ENCODE assay signal across 8 cellular contexts in genomic region chr12:51025748-51026654, GRCh38. TPM values are rescaled to one million over a fixed set of nuclear protein-coding genes. Genes with fewer than 3 reads are reported as not detected.
A peak's percentile ranks its signal among the peaks of the same experiment; 100 is the strongest.
DNase-seq lines count a peak whose midpoint lies in the region; ATAC-seq, FAIRE-seq and TF ChIP-seq lines count a peak whose summit lies in the region.

TSS of gene SLC11A2 (minus strand) at chr12:51026384. CDS start at chr12:51010728, 15,656 bp downstream.

- H3K9me3 Mint-ChIP-seq in activated T-helper 2 cell treated with anti-CD3 and anti-CD28 coated beads, Interferon-gamma antibody, Interleukin-2, Interleukin-4, amounts not matched to agents 10 μg/mL and 5 μg/mL and 100 μg/mL, durations not matched to agents 14 hours and 24 hours and 36 hours: no peaks in the 10 kb centered on the region
- no peaks in the 10 kb centered on the region for H3K9me3 Mint-ChIP-seq in natural killer cell

- peaks cover 15% of the 10 kb centered on the region for H4K20me1 ChIP-seq in Loucy (ENCODE audit: insufficient read depth, low read length, poor library complexity, severe bottlenecking)

- peaks cover 46% of the 10 kb centered on the region for H3K4me1 ChIP-seq in Loucy (ENCODE audit: insufficient read depth, low read length, poor library complexity, severe bottlenecking)
- peaks cover 13% of the 10 kb centered on the region for H3K4me1 ChIP-seq in RWPE2 (ENCODE audit: insufficient read depth, poor library complexity, severe bottlenecking)

- H3K4me3 ChIP-seq in Loucy (ENCODE audit: low read length, poor library complexity, severe bottlenecking) (peak within 1 kb of the TSS; percentile 93), RWPE2 (ENCODE audit: severe bottlenecking) (peak within 1 kb of the TSS; percentile 80)

- ATAC-seq in RWPE2 (ENCODE audit: low read depth) (peak; percentile 85), natural killer cell (peak; percentile 94 to 98 (median 95))

- TF ChIP-seq POLR2A in H54 (IDR thresholded peaks at IDR 0.05; ENCODE audit: low read depth, low read length): peak; percentile 59

- H3K27me3 ChIP-seq in Loucy (ENCODE audit: insufficient read depth, low read length, poor library complexity, severe bottlenecking): no peaks in the 10 kb centered on the region
- H3K27me3 ChIP-seq in RWPE2 (ENCODE audit: insufficient read depth, poor library complexity, severe bottlenecking): no peaks in the 10 kb centered on the region

- peak within 1 kb of the TSS; percentile 89 for H2AFZ ChIP-seq in Loucy (ENCODE audit: low read length)

- TF ChIP-seq CTCF in Loucy (conservative IDR thresholded peaks at IDR 0.05; ENCODE audit: low read length) (no peak), RWPE2 (IDR thresholded peaks at IDR 0.05; ENCODE audit: poor library complexity, severe bottlenecking) (no peak), natural killer cell (IDR thresholded peaks at IDR 0.05) (no peak)

- no peaks in the 10 kb centered on the region for H3F3A ChIP-seq in Loucy (ENCODE audit: low read depth)

- H3K9ac ChIP-seq in Loucy (ENCODE audit: low read depth, low read length, poor library complexity, severe bottlenecking): peak within 1 kb of the TSS; percentile 93

- peaks cover 7% of the 10 kb centered on the region for H3K27me3 Mint-ChIP-seq in activated T-helper 2 cell treated with anti-CD3 and anti-CD28 coated beads, Interferon-gamma antibody, Interleukin-2, Interleukin-4, amounts not matched to agents 10 μg/mL and 5 μg/mL and 100 μg/mL, durations not matched to agents 14 hours and 24 hours and 36 hours (ENCODE audit: low read depth)
- H3K27me3 Mint-ChIP-seq in natural killer cell (ENCODE audit: low read depth in 2 of 2): peaks cover 0 to 4% of the 10 kb centered on the region in 2 donors

- H3K36me3 ChIP-seq in Loucy (ENCODE audit: insufficient read depth, low read length) (no peaks in the 10 kb centered on the region), RWPE2 (ENCODE audit: low read depth) (peaks cover 6% of the 10 kb centered on the region; the same call in 1 of the 2 replicates)

- H3K27ac Mint-ChIP-seq in activated T-helper 2 cell treated with anti-CD3 and anti-CD28 coated beads, Interferon-gamma antibody, Interleukin-2, Interleukin-4, amounts not matched to agents 10 μg/mL and 5 μg/mL and 100 μg/mL, durations not matched to agents 14 hours and 24 hours and 36 hours: peak within 1 kb of the TSS; percentile 100
- peak within 1 kb of the TSS; percentile 88 to 97 for H3K27ac Mint-ChIP-seq in natural killer cell

- peaks cover 15% of the 10 kb centered on the region for H3K36me3 Mint-ChIP-seq in activated T-helper 2 cell treated with anti-CD3 and anti-CD28 coated beads, Interferon-gamma antibody, Interleukin-2, Interleukin-4, amounts not matched to agents 10 μg/mL and 5 μg/mL and 100 μg/mL, durations not matched to agents 14 hours and 24 hours and 36 hours (ENCODE audit: low read depth)
- H3K36me3 Mint-ChIP-seq in natural killer cell: no peaks in the 10 kb centered on the region

- intact Hi-C loops in activated T-helper 2 cell treated with anti-CD3 and anti-CD28 coated beads, Interferon-gamma antibody, Interleukin-2, Interleukin-4, amounts not matched to agents 10 μg/mL and 5 μg/mL and 100 μg/mL, durations not matched to agents 14 hours and 24 hours and 36 hours (cut with micrococcal nuclease): loop anchor here (1.0 to 10.0 kb wide), 6 partner anchors 22 to 521 kb away; partner anchors contain the start of genes CSRNP2, DIP2B and LETMD1
- intact Hi-C loops in natural killer cell (cut with micrococcal nuclease): loop anchor here (1.0 to 10.0 kb wide), 4 partner anchors 22 to 263 kb away; partner anchors contain the start of gene LETMD1

- peak within 1 kb of the TSS; percentile 97 for H3K4me2 ChIP-seq in Loucy (ENCODE audit: low read depth, low read length, poor library complexity, severe bottlenecking)

- peak; percentile 80 for FAIRE-seq in H54 (lab: Jason Lieb, UNC)

- peaks cover 52% of the 10 kb centered on the region for H3K79me2 ChIP-seq in Loucy (ENCODE audit: insufficient read depth, low read length)

- H3K4me3 Mint-ChIP-seq in activated T-helper 2 cell treated with anti-CD3 and anti-CD28 coated beads, Interferon-gamma antibody, Interleukin-2, Interleukin-4, amounts not matched to agents 10 μg/mL and 5 μg/mL and 100 μg/mL, durations not matched to agents 14 hours and 24 hours and 36 hours (ENCODE audit: low read depth): peak within 1 kb of the TSS; percentile 98
- peak within 1 kb of the TSS; percentile 98 for H3K4me3 Mint-ChIP-seq in natural killer cell

- peaks cover 45% of the 10 kb centered on the region for H3K4me1 Mint-ChIP-seq in activated T-helper 2 cell treated with anti-CD3 and anti-CD28 coated beads, Interferon-gamma antibody, Interleukin-2, Interleukin-4, amounts not matched to agents 10 μg/mL and 5 μg/mL and 100 μg/mL, durations not matched to agents 14 hours and 24 hours and 36 hours (ENCODE audit: low read depth)
- H3K4me1 Mint-ChIP-seq in natural killer cell: peaks cover 37 to 46% of the 10 kb centered on the region in 2 donors

- H3K9me3 ChIP-seq in Loucy (ENCODE audit: insufficient read depth, low read depth, low read length): no peaks in the 10 kb centered on the region
- no peaks in the 10 kb centered on the region for H3K9me3 ChIP-seq in RWPE2 (ENCODE audit: severe bottlenecking)

- H3K27ac ChIP-seq in RWPE2 (ENCODE audit: poor library complexity, severe bottlenecking): peak within 1 kb of the TSS; percentile 80

- DNase-seq in EL (peak; percentile 94), H54 (ENCODE audit: insufficient read length, low spot score) (peak; percentile 94), RWPE2 (ENCODE audit: low spot score) (peak; percentile 95), fibroblast of peridontal ligament (ENCODE audit: extremely low read depth) (peak; percentile 84), natural killer cell (peak; percentile 82)
- peak; percentile 89 for DNase-seq in activated T-helper 2 cell treated with anti-CD3 and anti-CD28 coated beads, Interferon-gamma antibody, Interleukin-2, Interleukin-4, amounts not matched to agents 10 μg/mL and 5 μg/mL and 100 μg/mL, durations not matched to agents 14 hours and 24 hours and 36 hours (ENCODE audit: low spot score)
- DNase-seq in stimulated activated naive CD4-positive, alpha-beta T cell (lab: John Stamatoyannopoulos, UW): peak; percentile 82 to 92 (median 84)

- no peaks in the 10 kb centered on the region for H3K9me2 ChIP-seq in Loucy (replicated peaks; ENCODE audit: low read depth, low read length)

RNA-seq across cellular contexts. Expression of gene SLC11A2, which starts in this region (rescaled TPM):
- 56.6 and 62.9 TPM in 2 replicates for total RNA-seq in activated T-helper 2 cell treated with anti-CD3 and anti-CD28 coated beads, Interferon-gamma antibody, Interleukin-2, Interleukin-4, amounts not matched to agents 10 μg/mL and 5 μg/mL and 100 μg/mL, durations not matched to agents 14 hours and 24 hours and 36 hours
- 10 to 100 TPM; 34.3 to 54.3 (median 42.7) TPM for total RNA-seq in natural killer cell

Comparison
In these comparisons a context has a peak if more than half of its experiments do, and no peak if none do; other contexts are left out.
1. Peak in every context shown above with its lines: DNase-seq, ATAC-seq, H3K4me3 ChIP-seq and H3K27ac ChIP-seq.